Comparison of ENCODE assay signal across 1 cellular context in genomic region chr11:125123947-125124633, GRCh38.
A peak's percentile ranks its signal among the peaks of the same experiment; 100 is the strongest.
TF ChIP-seq lines count a peak whose summit lies in the region.

No MANE protein-coding gene starts in this region.

TF ChIP-seq in GM12878, 131 proteins besides CTCF, POLR2A, EP300 and RAD21 (continued from another document):
- TF ChIP-seq SKIL (IDR thresholded peaks at IDR 0.05; ENCODE audit: low read depth, poor library complexity, severe bottlenecking), result no peak
- no peak for TF ChIP-seq RELA (IDR thresholded peaks at IDR 0.05; ENCODE audit: borderline replicate concordance, partially characterized antibody)
- TF ChIP-seq, protein P1, sequence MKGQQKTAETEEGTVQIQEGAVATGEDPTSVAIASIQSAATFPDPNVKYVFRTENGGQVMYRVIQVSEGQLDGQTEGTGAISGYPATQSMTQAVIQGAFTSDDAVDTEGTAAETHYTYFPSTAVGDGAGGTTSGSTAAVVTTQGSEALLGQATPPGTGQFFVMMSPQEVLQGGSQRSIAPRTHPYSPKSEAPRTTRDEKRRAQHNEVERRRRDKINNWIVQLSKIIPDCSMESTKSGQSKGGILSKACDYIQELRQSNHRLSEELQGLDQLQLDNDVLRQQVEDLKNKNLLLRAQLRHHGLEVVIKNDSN (IDR thresholded peaks at IDR 0.05; ENCODE audit: borderline replicate concordance, extremely low read length, insufficient read depth, low read depth, low read length), result no peak
- no peak for TF ChIP-seq TARDBP (IDR thresholded peaks at IDR 0.05; ENCODE audit: borderline replicate concordance)
- peak; percentile 84 for TF ChIP-seq GABPA (IDR thresholded peaks at IDR 0.05; ENCODE audit: low read depth)
- TF ChIP-seq SMC3 (IDR thresholded peaks at IDR 0.05; ENCODE audit: borderline replicate concordance, low read length), result peak; percentile 58
